In the genomic region with DNA sequence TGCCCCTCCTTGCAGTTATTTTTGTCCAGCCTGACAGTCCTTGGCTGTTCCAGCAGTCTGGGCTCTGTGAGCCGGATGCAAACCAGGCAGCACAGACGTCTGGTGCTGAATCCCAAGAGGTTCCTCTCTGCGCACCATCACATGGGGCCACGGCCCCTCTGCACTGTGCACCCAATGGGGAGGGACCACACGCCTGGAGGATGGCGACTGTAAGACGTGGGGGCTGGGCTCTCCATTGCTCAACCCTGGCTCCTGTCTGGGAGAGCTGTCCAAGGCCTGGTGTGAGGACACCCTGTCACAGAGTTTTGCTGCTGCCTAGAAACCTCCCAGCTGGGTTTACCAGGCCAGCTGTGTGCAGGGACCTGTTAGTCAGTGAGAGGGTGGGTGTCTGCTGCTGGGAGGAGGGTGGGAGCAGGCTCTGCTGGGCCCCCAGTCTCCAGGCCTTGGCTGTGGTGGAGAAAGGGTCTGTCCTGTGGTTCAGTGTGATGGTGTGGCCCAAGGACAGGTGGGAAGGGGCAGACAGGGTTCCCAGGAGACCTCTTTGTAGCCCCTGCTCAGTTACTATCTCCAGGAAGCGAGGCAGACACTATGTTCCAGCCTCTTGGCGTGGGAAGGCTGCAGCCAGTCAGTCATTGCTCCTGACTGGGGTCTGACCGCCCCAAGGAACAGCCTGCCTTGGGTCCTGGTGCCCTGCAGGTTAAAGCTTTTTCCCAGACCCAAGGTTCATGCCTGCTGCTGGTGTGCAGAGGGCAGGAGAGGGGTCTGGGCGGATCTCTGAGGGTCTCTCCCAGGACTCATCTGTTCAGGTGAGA, we compare ENCODE assay signal across 13 cellular contexts. TPM values are rescaled to one million over a fixed set of nuclear protein-coding genes. Genes with fewer than 3 reads are reported as not detected.
A peak's percentile ranks its signal among the peaks of the same experiment; 100 is the strongest.
DNase-seq lines count a peak whose midpoint lies in the region.
"Had no signal": no experiment of that assay in that cellular context is flagged by ENCODE, and none has a peak within 500 bp of the region (broad histone marks: within the 10 kb centered on the region; RNA-seq: fewer than 3 reads in every experiment).

No MANE protein-coding gene starts in this region.

- DNase-seq in GM04504 (ENCODE audit: low read depth): peak; percentile 28
- DNase-seq in skeletal muscle cell (ENCODE audit: low read depth): peak; percentile 64
- no peak for DNase-seq in RKO (ENCODE audit: low spot score)
- no peak for DNase-seq in NCI-H526 treated with DMSO at 0.1 percent for 48 hours (lab: John Stamatoyannopoulos, UW)
- DNase-seq in activated CD4-positive, alpha-beta T cell treated with anti-CD3 and anti-CD28 coated beads, Interleukin-2, amount 10 ng/mL, durations not matched to agents 24 days and 14 days: no peak
- DNase-seq in DMS79 (lab: John Stamatoyannopoulos, UW): no peak
- DNase-seq: activated gamma-delta T cell treated with Interleukin-2 at 50 U/mL for 16 hours, foreskin melanocyte had no signal

- no peak overlapping the region for H3K27ac Mint-ChIP-seq in activated CD4-positive, alpha-beta T cell treated with anti-CD3 and anti-CD28 coated beads, Interleukin-2, amount 10 ng/mL, durations not matched to agents 24 days and 14 days

- H3K9me3 Mint-ChIP-seq in activated CD4-positive, alpha-beta T cell treated with anti-CD3 and anti-CD28 coated beads, Interleukin-2, amount 10 ng/mL, durations not matched to agents 24 days and 14 days: no peaks in the 10 kb centered on the region

- H3K27me3 Mint-ChIP-seq in activated CD4-positive, alpha-beta T cell treated with anti-CD3 and anti-CD28 coated beads, Interleukin-2, amount 10 ng/mL, durations not matched to agents 24 days and 14 days: peaks cover 8% of the 10 kb centered on the region

- peaks cover 2% of the 10 kb centered on the region for H3K4me1 Mint-ChIP-seq in activated CD4-positive, alpha-beta T cell treated with anti-CD3 and anti-CD28 coated beads, Interleukin-2, amount 10 ng/mL, durations not matched to agents 24 days and 14 days

- intact Hi-C loops in activated CD4-positive, alpha-beta T cell treated with anti-CD3 and anti-CD28 coated beads, Interleukin-2, amount 10 ng/mL, durations not matched to agents 24 days and 14 days (cut with micrococcal nuclease): no loop called here

- H3K4me3 ChIP-seq in skeletal muscle cell (ENCODE audit: low read depth, low read length): no peak overlapping the region

- H3K4me3 Mint-ChIP-seq in activated CD4-positive, alpha-beta T cell treated with anti-CD3 and anti-CD28 coated beads, Interleukin-2, amount 10 ng/mL, durations not matched to agents 24 days and 14 days: no peak overlapping the region

- no peaks in the 10 kb centered on the region for H3K36me3 Mint-ChIP-seq in activated CD4-positive, alpha-beta T cell treated with anti-CD3 and anti-CD28 coated beads, Interleukin-2, amount 10 ng/mL, durations not matched to agents 24 days and 14 days (ENCODE audit: low read depth)

- H3K27ac ChIP-seq in cingulate gyrus (ENCODE audit: low read depth, low read length) (peak overlapping the region; percentile 84), layer of hippocampus (ENCODE audit: low read depth, low read length) (peak overlapping the region; percentile 64)
- H3K27ac ChIP-seq: parathyroid adenoma had no signal

- H3K27me3 ChIP-seq in layer of hippocampus (ENCODE audit: control insufficient read depth, insufficient read depth, low read length): no peaks in the 10 kb centered on the region

RNA-seq across cellular contexts. Expression of a gene that starts 13.8 kb away (rescaled TPM):
- not detected in 2 replicates for total RNA-seq in activated CD4-positive, alpha-beta T cell treated with anti-CD3 and anti-CD28 coated beads, Interleukin-2, amount 10 ng/mL, durations not matched to agents 24 days and 14 days
- total RNA-seq: H4 had no signal

RNA-seq across cellular contexts. Expression of a gene that starts 46.2 kb away (rescaled TPM):
- 0.31 and 0.56 TPM in 2 replicates for total RNA-seq in activated CD4-positive, alpha-beta T cell treated with anti-CD3 and anti-CD28 coated beads, Interleukin-2, amount 10 ng/mL, durations not matched to agents 24 days and 14 days
- total RNA-seq: NCI-H460 had no signal

RNA-seq across cellular contexts. Expression of a gene that starts 49.1 kb away (rescaled TPM):
- total RNA-seq in activated CD4-positive, alpha-beta T cell treated with anti-CD3 and anti-CD28 coated beads, Interleukin-2, amount 10 ng/mL, durations not matched to agents 24 days and 14 days: 337 and 353 TPM in 2 replicates

Comparison
In these comparisons a context has a peak if more than half of its experiments do, and no peak if none do; other contexts are left out.
1. DNase-seq: peak in GM04504 (single experiment) and skeletal muscle cell (single experiment); none in RKO (single experiment), NCI-H526 treated with DMSO at 0.1 percent for 48 hours (single experiment), activated CD4-positive, alpha-beta T cell treated with anti-CD3 and anti-CD28 coated beads, Interleukin-2, amount 10 ng/mL, durations not matched to agents 24 days and 14 days (single experiment) and DMS79 (single experiment).